In the genomic region with DNA sequence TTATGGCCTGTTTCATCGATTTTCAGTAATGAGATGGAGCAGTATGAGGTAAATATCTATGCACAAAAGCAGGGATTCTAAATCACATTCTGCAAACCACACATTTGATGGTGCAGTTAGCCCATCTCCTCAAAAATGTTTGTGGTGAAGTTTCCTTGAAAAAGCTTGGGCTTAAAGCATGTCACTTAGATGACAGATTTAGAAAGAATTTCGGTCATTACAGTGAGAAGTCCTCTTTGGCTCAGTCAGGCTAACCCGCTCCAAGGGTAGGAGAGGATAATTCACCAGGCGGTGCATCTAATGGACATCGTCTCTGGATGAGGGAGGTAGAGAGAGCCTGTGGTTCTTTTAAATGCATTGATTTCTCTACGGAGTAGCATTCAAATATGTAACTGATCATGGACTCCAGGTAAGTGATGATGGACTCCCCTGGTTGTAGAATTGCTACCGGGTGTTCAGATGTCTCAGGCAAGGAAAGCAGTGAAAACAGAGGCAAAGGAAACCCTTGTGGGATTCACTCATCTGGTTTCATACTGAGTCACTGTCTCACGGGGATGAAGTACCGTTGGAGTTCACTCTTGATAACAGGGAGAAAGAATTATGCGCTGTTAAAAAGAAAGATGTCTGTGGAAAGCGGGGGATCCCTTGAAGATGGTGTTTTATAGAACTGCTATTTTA, we compare ENCODE assay signal across 21 cellular contexts.
A peak's percentile ranks its signal among the peaks of the same experiment; 100 is the strongest.
DNase-seq lines count a peak whose midpoint lies in the region; ATAC-seq, FAIRE-seq and TF ChIP-seq lines count a peak whose summit lies in the region.
"Had no signal": no experiment of that assay in that cellular context is flagged by ENCODE, and none has a peak within 500 bp of the region (broad histone marks: within the 10 kb centered on the region; RNA-seq: fewer than 3 reads in every experiment).

No MANE protein-coding gene starts in this region.

- H3K4me1 ChIP-seq in prostate gland (replicated peaks) (no peaks in the 10 kb centered on the region), stomach (no peaks in the 10 kb centered on the region)
- H3K4me1 ChIP-seq: adrenal gland, transverse colon had no signal

- in situ Hi-C loops in G401 (cut with HindIII; ENCODE audit: low sequenced_read_pairs): no loop called here

- no peaks in the 10 kb centered on the region for H3K4me1 Mint-ChIP-seq in CD4-positive, alpha-beta T cell (ENCODE audit: low read depth)
- H3K4me1 Mint-ChIP-seq: WTC11 had no signal

- H3K4me3 ChIP-seq in prostate gland (no peak overlapping the region), stomach (no peak overlapping the region)
- H3K4me3 ChIP-seq: adrenal gland, BLaER1, GM23338, transverse colon had no signal

- H3K9me3 ChIP-seq in prostate gland (no peaks in the 10 kb centered on the region), stomach (peaks cover 0 to 11% (median 6%) of the 10 kb centered on the region in 4 donors)
- peaks cover 8% of the 10 kb centered on the region for H3K9me3 ChIP-seq in CD4-positive, alpha-beta T cell (ENCODE audit: control insufficient read depth, low read length)
- H3K9me3 ChIP-seq: adrenal gland had no signal

- peak; percentile 61 for ATAC-seq in GM21515 (IDR thresholded peaks at IDR 0.05; ENCODE audit: unreplicated experiment)
- no peak for ATAC-seq in CD4-positive, alpha-beta T cell (ENCODE audit: poor library complexity)
- ATAC-seq: GM23338, left ventricle myocardium superior, WTC11 had no signal

- FAIRE-seq in RCC 7860 (lab: Jason Lieb, UNC): peak; percentile 95

- intact Hi-C loops in prostate gland (cut with DNase I): no loop called here
- intact Hi-C loops in CD4-positive, alpha-beta T cell (cut with DNase I, micrococcal nuclease): no loop called here
- intact Hi-C loops in stomach (cut with DNase I; ENCODE audit: low total_unique reads): no loop called here

- no peak for TF ChIP-seq EP300 in stomach (IDR thresholded peaks at IDR 0.05)

- H3K27me3 ChIP-seq in prostate gland (replicated peaks; ENCODE audit: insufficient read depth): no peaks in the 10 kb centered on the region
- no peaks in the 10 kb centered on the region for H3K27me3 ChIP-seq in CD4-positive, alpha-beta T cell (ENCODE audit: control insufficient read depth, insufficient read depth, low read length)
- no peaks in the 10 kb centered on the region for H3K27me3 ChIP-seq in stomach
- H3K27me3 ChIP-seq: adrenal gland, BLaER1, transverse colon had no signal

- POLR2A ChIA-PET in CD4-positive, alpha-beta T cell (lab: Charles Lee): no interaction called here

- CTCF ChIA-PET in CD4-positive, alpha-beta T cell (lab: Charles Lee): no interaction called here

- H3K27ac ChIP-seq in prostate gland: no peak overlapping the region
- H3K27ac ChIP-seq in CD4-positive, alpha-beta T cell (ENCODE audit: low read depth, low read length): no peak overlapping the region
- H3K27ac ChIP-seq in stomach: no peak overlapping the region
- H3K27ac ChIP-seq: adrenal gland, BLaER1, transverse colon had no signal

- no peaks in the 10 kb centered on the region for H3K27me3 Mint-ChIP-seq in CD4-positive, alpha-beta T cell
- H3K27me3 Mint-ChIP-seq: natural killer cell treated with Interleukin-12 subunit alpha and Interleukin-12 subunit beta and Interleukin-15 and Interleukin-18, amount 100 ng/mL, for 72 hours had no signal

- TF ChIP-seq POLR2A in prostate gland (IDR thresholded peaks at IDR 0.05) (no peak), stomach (IDR thresholded peaks at IDR 0.05) (no peak)

- H3K4me3 Mint-ChIP-seq in CD4-positive, alpha-beta T cell: no peak overlapping the region
- H3K4me3 Mint-ChIP-seq: GM23338; natural killer cell treated with Interleukin-12 subunit alpha and Interleukin-12 subunit beta and Interleukin-15 and Interleukin-18, amount 100 ng/mL, for 72 hours; WTC11 had no signal

- H3K36me3 Mint-ChIP-seq in CD4-positive, alpha-beta T cell (ENCODE audit: low read depth): peaks cover 20% of the 10 kb centered on the region

- 89% methylated on average over 11 of the region's 11 CpGs for WGBS in prostate gland
- 88 to 94% (median 92%) methylated on average over 11 of the region's 11 CpGs for WGBS in stomach, 5 donors

- no peak for TF ChIP-seq CTCF in prostate gland (IDR thresholded peaks at IDR 0.05)
- TF ChIP-seq CTCF in CD4-positive, alpha-beta T cell (IDR thresholded peaks at IDR 0.05): no peak
- TF ChIP-seq CTCF in stomach (IDR thresholded peaks at IDR 0.05): no peak

- no peak overlapping the region for H3K27ac Mint-ChIP-seq in CD4-positive, alpha-beta T cell
- H3K27ac Mint-ChIP-seq: GM23338; natural killer cell treated with Interleukin-12 subunit alpha and Interleukin-12 subunit beta and Interleukin-15 and Interleukin-18, amount 100 ng/mL, for 72 hours; WTC11 had no signal

- peaks cover 5% of the 10 kb centered on the region for H3K9me3 Mint-ChIP-seq in CD4-positive, alpha-beta T cell

- DNase-seq in EH (ENCODE audit: low read depth): peak; percentile 87
- peak; percentile 88 for DNase-seq in RCC 7860 (ENCODE audit: low spot score)
- peak; percentile 48 for DNase-seq in hepatic stellate cell (ENCODE audit: low spot score)
- DNase-seq in G401 (ENCODE audit: low spot score): no peak
- DNase-seq in prostate gland (ENCODE audit: low spot score): no peak
- no peak for DNase-seq in CD4-positive, alpha-beta T cell
- DNase-seq in stomach: no peak
- DNase-seq: adrenal gland; DMS53; hypothalamus; left ventricle myocardium superior; NCI-H2227 treated with DMSO at 0.1 percent for 48 hours; retina; stimulated activated CD4-positive, alpha-beta T cell treated with anti-CD3 and anti-CD28 coated beads, Interleukin-1b, Interleukin-23, amount 100 ng/mL, for 48 hours; SW 1271; transverse colon had no signal

- H3K36me3 ChIP-seq in prostate gland: no peaks in the 10 kb centered on the region
- peaks cover 0 to 20% (median 0%) of the 10 kb centered on the region in 4 donors for H3K36me3 ChIP-seq in stomach
- H3K36me3 ChIP-seq: adrenal gland, BLaER1, transverse colon had no signal

Comparison
In these comparisons a context has a peak if more than half of its experiments do, and no peak if none do; other contexts are left out.
1. DNase-seq: peak in EH (single experiment), RCC 7860 (single experiment) and hepatic stellate cell (single experiment); none in G401 (single experiment), prostate gland (single experiment), CD4-positive, alpha-beta T cell (0 of 10) and stomach (single experiment).